ENCODE assay signal across 20 cellular contexts in genomic region chr22:24179478-24180210, GRCh38. TPM values are rescaled to one million over a fixed set of nuclear protein-coding genes. Genes with fewer than 3 reads are reported as not detected.
DNase-seq lines count a peak whose midpoint lies in the region; ATAC-seq and TF ChIP-seq lines count a peak whose summit lies in the region.
"Had no signal": no experiment of that assay in that cellular context is flagged by ENCODE, and none has a peak within 500 bp of the region (broad histone marks: within the 10 kb centered on the region; RNA-seq: fewer than 3 reads in every experiment).

No MANE protein-coding gene starts in this region.

- H3K36me3 ChIP-seq in upper lobe of left lung = peaks cover 5 to 42% (median 33%) of the 10 kb centered on the region in 4 donors

- 52 to 82% methylated on average over 4 to 17 of the region's 17 CpGs for WGBS in upper lobe of left lung, 2 donors

- intact Hi-C loops in Right ventricle myocardium superior (cut with DNase I) (loop anchor here (5.0 to 10.0 kb wide), 2 partner anchors 72 to 345 kb away; no protein-coding TSS in a partner anchor), cardiac septum (cut with DNase I) (loop anchor here (5.0 kb wide), 1 partner anchor 172 kb away; the partner anchor contains the start of gene GSTT4)

- TF ChIP-seq EP300 in upper lobe of left lung (IDR thresholded peaks at IDR 0.05) = no peak

- no peak for TF ChIP-seq CTCF in endothelial cell (IDR thresholded peaks at IDR 0.05; ENCODE audit: unreplicated experiment)
- TF ChIP-seq CTCF in nephron progenitor cell (IDR thresholded peaks at IDR 0.05) = no peak
- TF ChIP-seq CTCF in upper lobe of left lung (IDR thresholded peaks at IDR 0.05) = no peak

- H3K4me3 Mint-ChIP-seq in endothelial cell (ENCODE audit: unreplicated experiment) = no peak overlapping the region
- H3K4me3 Mint-ChIP-seq in nephron progenitor cell = no peak overlapping the region

- H3K27me3 Mint-ChIP-seq in endothelial cell (ENCODE audit: unreplicated experiment) = peaks cover 4% of the 10 kb centered on the region
- H3K27me3 Mint-ChIP-seq in nephron progenitor cell (ENCODE audit: low read depth, poor library complexity) = peaks cover 3% of the 10 kb centered on the region
- H3K27me3 Mint-ChIP-seq: progenitor cell of endocrine pancreas had no signal

- H3K27me3 ChIP-seq in upper lobe of left lung = no peaks in the 10 kb centered on the region
- H3K27me3 ChIP-seq: BLaER1 treated with 17β-estradiol and CSF1 and Interleukin-3, amounts not matched to agents 10 nM and 100 nM; heart left ventricle had no signal

- ATAC-seq in Right ventricle myocardium superior (ENCODE audit: poor library complexity) (no peak), upper lobe of left lung (ENCODE audit: low FRiP score in 2 of 2) (no peak), HG02970 (IDR thresholded peaks at IDR 0.05; ENCODE audit: low FRiP score, unreplicated experiment) (no peak)
- ATAC-seq: heart left ventricle had no signal

- H3K27ac ChIP-seq in upper lobe of left lung = peak overlapping the region in 3 of 4 donors; percentile 43 to 82 (median 46)
- H3K27ac ChIP-seq: BLaER1 treated with 17β-estradiol and CSF1 and Interleukin-3, amounts not matched to agents 10 nM and 100 nM; epithelial cell of prostate; KMS-11 had no signal

- H3K9me3 Mint-ChIP-seq in endothelial cell (ENCODE audit: unreplicated experiment) = no peaks in the 10 kb centered on the region
- H3K9me3 Mint-ChIP-seq in nephron progenitor cell = no peaks in the 10 kb centered on the region

- TF ChIP-seq POLR2A in upper lobe of left lung (IDR thresholded peaks at IDR 0.05) = no peak

- H3K4me3 ChIP-seq in upper lobe of left lung = no peak overlapping the region
- H3K4me3 ChIP-seq: BLaER1 treated with 17β-estradiol and CSF1 and Interleukin-3, amounts not matched to agents 10 nM and 100 nM; heart left ventricle; smooth muscle cell had no signal

- peak; percentile 38 for DNase-seq in Right ventricle myocardium superior
- DNase-seq in cardiac septum (ENCODE audit: low spot score) = no peak
- DNase-seq in endothelial cell (ENCODE audit: low spot score) = no peak
- DNase-seq in nephron progenitor cell = no peak
- DNase-seq in upper lobe of left lung = peak in 1 of 2 donors; percentile 42
- DNase-seq in NCI-H748 treated with DMSO at 0.1 percent for 48 hours (lab: John Stamatoyannopoulos, UW) = no peak
- DNase-seq in NCI-H1436 (lab: John Stamatoyannopoulos, UW) = no peak
- DNase-seq: activated CD4-positive, alpha-beta T cell treated with anti-CD3 and anti-CD28 coated beads for 1 hour; activated naive CD4-positive, alpha-beta T cell treated with Interleukin-2 at 50 U/mL for 16 hours; aorta; H7; stimulated activated CD4-positive, alpha-beta T cell treated with anti-CD3 and anti-CD28 coated beads, Interleukin-2, amount 100 ng/mL, for 24 hours; T-helper 1 cell had no signal

- peaks cover 4% of the 10 kb centered on the region for H3K36me3 Mint-ChIP-seq in endothelial cell (ENCODE audit: low read depth, unreplicated experiment)
- no peaks in the 10 kb centered on the region for H3K36me3 Mint-ChIP-seq in nephron progenitor cell (ENCODE audit: low read depth)

- H3K27ac Mint-ChIP-seq in endothelial cell (ENCODE audit: unreplicated experiment) = peak overlapping the region; percentile 52
- peak overlapping the region; percentile 78 for H3K27ac Mint-ChIP-seq in nephron progenitor cell
- H3K27ac Mint-ChIP-seq: progenitor cell of endocrine pancreas had no signal

- H3K9me3 ChIP-seq in upper lobe of left lung = no peaks in the 10 kb centered on the region
- H3K9me3 ChIP-seq: BLaER1 treated with 17β-estradiol and CSF1 and Interleukin-3, amounts not matched to agents 10 nM and 100 nM; heart left ventricle had no signal

- H3K4me1 ChIP-seq in upper lobe of left lung = peaks cover 6 to 55% (median 27%) of the 10 kb centered on the region in 4 donors

- peaks cover 8% of the 10 kb centered on the region for H3K4me1 Mint-ChIP-seq in endothelial cell (ENCODE audit: unreplicated experiment)
- no peaks in the 10 kb centered on the region for H3K4me1 Mint-ChIP-seq in nephron progenitor cell

RNA-seq across cellular contexts. Expression of gene SUSD2, which starts 1.6 kb away (rescaled TPM):
- total RNA-seq in Right ventricle myocardium superior = 2.6 TPM
- total RNA-seq in cardiac septum = 3.1 TPM
- total RNA-seq in endothelial cell (ENCODE audit: unreplicated experiment) = 0.38 TPM
- total RNA-seq in upper lobe of left lung = 100 to 1,000 TPM; 191 to 645 (median 348) TPM

Comparison
In these comparisons a context has a peak if more than half of its experiments do, and no peak if none do; other contexts are left out.
1. RNA of gene SUSD2, which starts 1.6 kb away (total RNA-seq): 191 to 645 TPM in upper lobe of left lung; 3.1 TPM in cardiac septum (single experiment), 2.6 TPM in Right ventricle myocardium superior (single experiment) and 0.38 TPM in endothelial cell (single experiment); every median in the first group is over 10 times any median in the second.